ENCODE assay signal across 8 cellular contexts in the genomic region with DNA sequence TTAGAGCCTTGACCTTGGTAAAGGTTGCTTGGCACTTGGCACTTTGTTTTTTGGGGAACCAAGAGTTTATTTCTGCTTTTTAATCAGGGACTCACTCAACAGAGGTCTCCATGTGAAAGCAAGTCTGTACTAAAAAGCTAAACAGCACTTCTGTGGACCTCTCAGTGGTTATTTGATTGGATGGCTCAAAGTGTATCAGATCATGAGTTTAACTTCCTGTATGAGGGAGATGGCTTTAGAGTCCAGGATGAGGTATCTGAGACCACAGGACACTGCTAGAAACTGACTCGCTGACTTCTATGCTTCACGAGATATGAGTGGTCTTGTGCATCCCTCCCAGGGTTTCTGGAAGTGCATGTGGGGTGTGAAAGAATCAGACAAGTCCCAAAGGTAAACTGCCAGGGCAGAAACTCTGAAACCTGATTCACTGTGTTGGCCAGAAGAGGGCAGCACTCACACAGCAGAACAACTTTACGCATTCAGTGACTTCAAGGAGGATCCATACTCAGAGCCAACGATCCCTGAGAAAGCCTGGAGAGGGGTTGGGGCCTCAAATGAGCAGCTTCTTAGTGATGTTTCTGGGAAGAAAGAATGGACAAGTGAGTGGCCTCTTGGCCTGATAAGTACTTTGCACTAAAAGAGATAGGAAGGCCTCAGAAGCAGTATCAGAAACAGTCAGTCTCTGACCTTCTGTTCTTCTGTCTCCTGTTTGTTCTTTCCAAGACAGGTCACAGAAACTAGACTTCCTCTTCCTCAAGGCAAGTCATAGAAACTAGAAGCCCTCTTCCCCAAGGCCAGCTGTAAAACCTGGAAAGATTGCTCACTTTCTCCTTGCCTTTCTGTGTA.
DNase-seq lines count a peak whose midpoint lies in the region; ATAC-seq and TF ChIP-seq lines count a peak whose summit lies in the region.

No MANE protein-coding gene starts in this region.

- H3K4me1 ChIP-seq in A673 (ENCODE audit: insufficient read depth, low read length, poor library complexity, severe bottlenecking): no peaks in the 10 kb centered on the region

- H3K4me3 ChIP-seq in A673 (ENCODE audit: low read depth, low read length, poor library complexity, severe bottlenecking): no peak overlapping the region
- no peak overlapping the region for H3K4me3 ChIP-seq in GM12875 (ENCODE audit: low read depth, low read length)

- H3K27ac ChIP-seq in A673 (ENCODE audit: low read depth, low read length, poor library complexity, severe bottlenecking) (no peak overlapping the region), epithelial cell of prostate (no peak overlapping the region)

- intact Hi-C loops in A673 (cut with micrococcal nuclease; ENCODE audit: unreplicated experiment): loop anchor here (2.0 to 5.0 kb wide), 3 partner anchors 47 to 232 kb away; no protein-coding TSS in a partner anchor

- H3K9me3 ChIP-seq in A673 (ENCODE audit: low read depth, low read length, poor library complexity, severe bottlenecking): no peaks in the 10 kb centered on the region

- DNase-seq in A673 (ENCODE audit: low spot score) (peak; percentile 42), NCI-H82 (lab: John Stamatoyannopoulos, UW) (peak; percentile 67), epithelial cell of prostate (ENCODE audit: low read depth, low spot score) (peak; percentile 8), myocyte (ENCODE audit: low read depth) (peak; percentile 79)
- peak; percentile 14 for DNase-seq in activated CD8-positive, alpha-beta memory T cell treated with anti-CD3 and anti-CD28 coated beads, Interleukin-2, amount 50 U/mL, for 24 hours (ENCODE audit: extremely low read depth)
- DNase-seq in stimulated activated CD8-positive, alpha-beta memory T cell treated with anti-CD3 and anti-CD28 coated beads, Interleukin-7, amount 100 ng/mL, for 48 hours (ENCODE audit: extremely low read depth in 1 of 2, low read depth in 1 of 2): peak; percentile 3 to 13

- POLR2A ChIA-PET in A673 (lab: Charles Lee; ENCODE audit: low non-redundant PET): no interaction called here

- ATAC-seq in HG03108 (IDR thresholded peaks at IDR 0.05; ENCODE audit: unreplicated experiment): peak; percentile 60

- H3K36me3 ChIP-seq in A673 (ENCODE audit: insufficient read depth, low read length, poor library complexity, severe bottlenecking): no peaks in the 10 kb centered on the region

- H3K27me3 ChIP-seq in A673 (replicated peaks; ENCODE audit: insufficient read depth, low read depth, low read length, poor library complexity): no peaks in the 10 kb centered on the region

- TF ChIP-seq CTCF in A673 (conservative IDR thresholded peaks at IDR 0.05; ENCODE audit: low read depth, low read length) (peak; percentile 63), GM12875 (IDR thresholded peaks at IDR 0.05; ENCODE audit: borderline replicate concordance, insufficient read depth, low read depth, low read length) (peak; percentile 79)

- CTCF ChIA-PET in A673 (lab: Charles Lee): no interaction called here

- no TSS peak for BruUV-seq in A673 (replicated peaks; lab: Mats Ljungman, UMichigan)

Comparison
In these comparisons a context has a peak if more than half of its experiments do, and no peak if none do; other contexts are left out.
1. DNase-seq: peak in every context shown above with its lines; median percentile 79 in myocyte; 67 in NCI-H82; 42 in A673; 14 in activated CD8-positive, alpha-beta memory T cell treated with anti-CD3 and anti-CD28 coated beads, Interleukin-2, amount 50 U/mL, for 24 hours; 8 in epithelial cell of prostate; 8 in stimulated activated CD8-positive, alpha-beta memory T cell treated with anti-CD3 and anti-CD28 coated beads, Interleukin-7, amount 100 ng/mL, for 48 hours.